Comparison of ENCODE assay signal across 1 cellular context in genomic region chr6:138331444-138331843, GRCh38.
TF ChIP-seq lines count a peak whose summit lies in the region.

No MANE protein-coding gene starts in this region.

TF ChIP-seq in H1, 55 proteins besides CTCF, POLR2A, EP300 and RAD21 (continued from another document):
- TF ChIP-seq E2F6 (IDR thresholded peaks at IDR 0.05): no peak
- TF ChIP-seq ATF2 (IDR thresholded peaks at IDR 0.05; ENCODE audit: low read length): no peak
